32 cellular contexts compared by ENCODE assay signal in genomic region chr2:98004613-98005012, GRCh38.
"Had no signal": no experiment of that assay in that cellular context is flagged by ENCODE, and none has a peak within 500 bp of the region (broad histone marks: within the 10 kb centered on the region; RNA-seq: fewer than 3 reads in every experiment).

No MANE protein-coding gene starts in this region.

- H3K4me3 ChIP-seq: coronary artery, dorsolateral prefrontal cortex had no signal

- H3K9me3 Mint-ChIP-seq: activated B cell treated with CpG ODN at 0.5 μM for 24 hours; activated CD8-positive, alpha-beta T cell treated with anti-CD3 and anti-CD28 coated beads for 36 hours; activated naive CD4-positive, alpha-beta T cell treated with anti-CD3 and anti-CD28 coated beads for 36 hours; activated naive CD4-positive, alpha-beta T cell treated with anti-CD3 and anti-CD28 coated beads, Interleukin-2, amount 50 U/mL, for 24 hours; activated naive CD8-positive, alpha-beta T cell treated with anti-CD3 and anti-CD28 coated beads, Interleukin-2, amount 10 ng/mL, durations not matched to agents 7 days and 5 days; activated T-helper 1 cell treated with anti-CD3 and anti-CD28 coated beads, Interleukin-12 subunit alpha, Interleukin-12 subunit beta, Interleukin-2, Interleukin-4 antibody, amounts not matched to agents 30 ng/mL and 10 ng/mL and 1 ng/mL, durations not matched to agents 14 hours and 24 hours and 36 hours; activated T-helper 2 cell treated with anti-CD3 and anti-CD28 coated beads, Interferon-gamma antibody, Interleukin-2, Interleukin-4, amounts not matched to agents 10 μg/mL and 5 μg/mL and 100 μg/mL, durations not matched to agents 14 hours and 24 hours and 36 hours; central memory CD8-positive, alpha-beta T cell; dendritic cell treated with granulocyte-macrophage colony-stimulating factor and Interleukin-4, amounts not matched to agents 40 ng/mL and 50 ng/mL, for 4 days; endodermal cell; T-helper 2 cell treated with Interferon-gamma antibody and Interleukin-4, amounts not matched to agents 5 μg/mL and 100 μg/mL, for 36 hours had no signal

- H3K36me3 Mint-ChIP-seq: activated CD8-positive, alpha-beta memory T cell treated with anti-CD3 and anti-CD28 coated beads, Interleukin-2, amount 10 ng/mL, durations not matched to agents 7 days and 5 days; activated naive CD4-positive, alpha-beta T cell treated with anti-CD3 and anti-CD28 coated beads, Interleukin-2, amount 50 U/mL, for 24 hours; activated naive CD8-positive, alpha-beta T cell treated with anti-CD3 and anti-CD28 coated beads, Interleukin-2, amount 10 ng/mL, durations not matched to agents 7 days and 5 days had no signal

- H3K4me3 Mint-ChIP-seq: activated B cell treated with CpG ODN at 0.5 μM for 24 hours; activated CD8-positive, alpha-beta memory T cell treated with anti-CD3 and anti-CD28 coated beads, Interleukin-2, amount 10 ng/mL, durations not matched to agents 7 days and 5 days; activated CD8-positive, alpha-beta T cell treated with anti-CD3 and anti-CD28 coated beads for 36 hours; activated naive CD4-positive, alpha-beta T cell treated with anti-CD3 and anti-CD28 coated beads for 36 hours; activated naive CD4-positive, alpha-beta T cell treated with anti-CD3 and anti-CD28 coated beads, Interleukin-2, amount 50 U/mL, for 24 hours; activated naive CD8-positive, alpha-beta T cell treated with anti-CD3 and anti-CD28 coated beads, Interleukin-2, amount 10 ng/mL, durations not matched to agents 7 days and 5 days; activated T-helper 1 cell treated with anti-CD3 and anti-CD28 coated beads, Interleukin-12 subunit alpha, Interleukin-12 subunit beta, Interleukin-2, Interleukin-4 antibody, amounts not matched to agents 30 ng/mL and 10 ng/mL and 1 ng/mL, durations not matched to agents 14 hours and 24 hours and 36 hours; central memory CD8-positive, alpha-beta T cell; dendritic cell treated with granulocyte-macrophage colony-stimulating factor and Interleukin-4, amounts not matched to agents 40 ng/mL and 50 ng/mL, for 4 days; endodermal cell; T-helper 17 cell; T-helper 2 cell treated with Interferon-gamma antibody and Interleukin-4, amounts not matched to agents 5 μg/mL and 100 μg/mL, for 36 hours had no signal

- H3K36me3 ChIP-seq: brain microvascular endothelial cell, WERI-Rb-1 had no signal

- H3K27ac Mint-ChIP-seq: activated B cell treated with CpG ODN at 0.5 μM for 24 hours; activated CD8-positive, alpha-beta memory T cell treated with anti-CD3 and anti-CD28 coated beads, Interleukin-2, amount 10 ng/mL, durations not matched to agents 7 days and 5 days; activated CD8-positive, alpha-beta T cell treated with anti-CD3 and anti-CD28 coated beads for 36 hours; activated naive CD4-positive, alpha-beta T cell treated with anti-CD3 and anti-CD28 coated beads for 36 hours; activated naive CD4-positive, alpha-beta T cell treated with anti-CD3 and anti-CD28 coated beads, Interleukin-2, amount 50 U/mL, for 24 hours; activated naive CD8-positive, alpha-beta T cell treated with anti-CD3 and anti-CD28 coated beads, Interleukin-2, amount 10 ng/mL, durations not matched to agents 7 days and 5 days; activated T-helper 1 cell treated with anti-CD3 and anti-CD28 coated beads, Interleukin-12 subunit alpha, Interleukin-12 subunit beta, Interleukin-2, Interleukin-4 antibody, amounts not matched to agents 30 ng/mL and 10 ng/mL and 1 ng/mL, durations not matched to agents 14 hours and 24 hours and 36 hours; activated T-helper 2 cell treated with anti-CD3 and anti-CD28 coated beads, Interferon-gamma antibody, Interleukin-2, Interleukin-4, amounts not matched to agents 10 μg/mL and 5 μg/mL and 100 μg/mL, durations not matched to agents 14 hours and 24 hours and 36 hours; dendritic cell treated with granulocyte-macrophage colony-stimulating factor and Interleukin-4, amounts not matched to agents 40 ng/mL and 50 ng/mL, for 4 days; endodermal cell; T-helper 17 cell; T-helper 2 cell treated with Interferon-gamma antibody and Interleukin-4, amounts not matched to agents 5 μg/mL and 100 μg/mL, for 36 hours had no signal

- DNase-seq: activated B cell treated with CpG ODN at 0.5 μM for 24 hours; activated CD4-positive, alpha-beta T cell treated with anti-CD3 and anti-CD28 coated beads for 48 hours; activated CD4-positive, alpha-beta T cell treated with anti-CD3 and anti-CD28 coated beads, Interleukin-2, amount 50 U/mL, for 1 hour; activated CD4-positive, alpha-beta T cell treated with anti-CD3 and anti-CD28 coated beads, Interleukin-2, amount 50 U/mL, for 48 hours; activated CD8-positive, alpha-beta memory T cell treated with anti-CD3 and anti-CD28 coated beads, Interleukin-2, amount 10 ng/mL, durations not matched to agents 7 days and 5 days; activated CD8-positive, alpha-beta memory T cell treated with anti-CD3 and anti-CD28 coated beads, Interleukin-2, amount 50 U/mL, for 4 hours; activated CD8-positive, alpha-beta T cell treated with anti-CD3 and anti-CD28 coated beads for 36 hours; activated effector memory CD4-positive, alpha-beta T cell treated with anti-CD3 and anti-CD28 coated beads, Interleukin-2, amount 50 U/mL, for 16 hours; activated naive CD4-positive, alpha-beta T cell treated with anti-CD3 and anti-CD28 coated beads for 36 hours; activated naive CD8-positive, alpha-beta T cell treated with anti-CD3 and anti-CD28 coated beads, Interleukin-2, amount 10 ng/mL, durations not matched to agents 7 days and 5 days; activated T-cell treated with anti-CD3 and anti-CD28 coated beads, Interleukin-2, amount 50 U/mL, for 1 hour; activated T-cell treated with anti-CD3 and anti-CD28 coated beads, Interleukin-2, amount 50 U/mL, for 48 hours; amniotic stem cell; anterior cingulate cortex; brain microvascular endothelial cell; dorsolateral prefrontal cortex; effector memory CD4-positive, alpha-beta T cell; endodermal cell; foreskin fibroblast; T-helper 1 cell; T-helper 17 cell; T1000; WERI-Rb-1 had no signal

- H3K4me1 Mint-ChIP-seq: activated CD8-positive, alpha-beta memory T cell treated with anti-CD3 and anti-CD28 coated beads, Interleukin-2, amount 10 ng/mL, durations not matched to agents 7 days and 5 days; activated naive CD4-positive, alpha-beta T cell treated with anti-CD3 and anti-CD28 coated beads, Interleukin-2, amount 50 U/mL, for 24 hours; activated naive CD8-positive, alpha-beta T cell treated with anti-CD3 and anti-CD28 coated beads, Interleukin-2, amount 10 ng/mL, durations not matched to agents 7 days and 5 days; central memory CD8-positive, alpha-beta T cell; T-helper 17 cell had no signal

- H3K27ac ChIP-seq: brain microvascular endothelial cell, coronary artery, dorsolateral prefrontal cortex, WERI-Rb-1 had no signal

- ATAC-seq: activated CD4-positive, CD25-positive, alpha-beta regulatory T cell treated with anti-CD3 and anti-CD28 coated beads, Interleukin-2, amount 50 U/mL, for 24 hours; activated CD8-positive, alpha-beta memory T cell treated with anti-CD3 and anti-CD28 coated beads, Interleukin-2, amount 10 ng/mL, durations not matched to agents 7 days and 5 days; activated CD8-positive, alpha-beta T cell treated with anti-CD3 and anti-CD28 coated beads for 36 hours; esophagus mucosa; T-helper 17 cell had no signal

- H3K27me3 Mint-ChIP-seq: activated B cell treated with CpG ODN at 0.5 μM for 24 hours; activated CD8-positive, alpha-beta T cell treated with anti-CD3 and anti-CD28 coated beads for 36 hours; activated naive CD4-positive, alpha-beta T cell treated with anti-CD3 and anti-CD28 coated beads, Interleukin-2, amount 50 U/mL, for 24 hours; activated naive CD8-positive, alpha-beta T cell treated with anti-CD3 and anti-CD28 coated beads, Interleukin-2, amount 10 ng/mL, durations not matched to agents 7 days and 5 days; central memory CD8-positive, alpha-beta T cell; T-helper 17 cell had no signal
